Comparison of ENCODE assay signal across 10 cellular contexts in the genomic region with DNA sequence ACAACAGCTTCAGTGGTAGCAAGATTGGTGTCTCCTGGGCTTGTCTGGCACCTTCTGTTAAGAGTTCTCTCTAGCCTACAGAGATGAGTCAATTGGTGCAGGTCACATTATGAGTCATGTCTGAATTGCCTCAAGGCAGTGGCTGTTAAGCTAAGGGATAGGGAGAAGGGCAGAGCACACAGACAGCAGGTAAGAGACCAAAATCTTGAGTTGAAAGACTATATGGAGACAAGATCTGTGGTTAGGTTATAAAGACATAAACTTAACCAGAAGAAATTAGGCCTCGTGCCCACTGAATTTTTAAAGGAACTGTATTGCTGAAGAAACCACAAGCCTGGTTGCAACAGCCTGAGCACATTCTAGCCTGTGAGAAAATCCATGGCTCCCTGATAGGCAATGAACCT. TPM values are rescaled to one million over a fixed set of nuclear protein-coding genes. Genes with fewer than 3 reads are reported as not detected.
DNase-seq lines count a peak whose midpoint lies in the region; ATAC-seq, FAIRE-seq and TF ChIP-seq lines count a peak whose summit lies in the region.
"Had no signal": no experiment of that assay in that cellular context is flagged by ENCODE, and none has a peak within 500 bp of the region (broad histone marks: within the 10 kb centered on the region; RNA-seq: fewer than 3 reads in every experiment).

No MANE protein-coding gene starts in this region.

- peaks cover 6% of the 10 kb centered on the region in 2 experiments for H3K4me1 ChIP-seq in trophoblast cell (ENCODE audit: control insufficient read depth in 1 of 2, insufficient read depth in 2 of 2, low read length in 2 of 2)

- no peak overlapping the region for H3K23ac ChIP-seq in trophoblast cell (ENCODE audit: low read length)

- no peak for TF ChIP-seq CTCF in WTC11 (IDR thresholded peaks at IDR 0.05)

- H3K27me3 ChIP-seq in trophoblast cell (ENCODE audit: insufficient read depth, low read length), result no peaks in the 10 kb centered on the region

- no peak overlapping the region for H3K4me3 Mint-ChIP-seq in activated naive CD4-positive, alpha-beta T cell treated with anti-CD3 and anti-CD28 coated beads, Interleukin-2, amount 10 ng/mL, durations not matched to agents 7 days and 5 days
- no peak overlapping the region for H3K4me3 Mint-ChIP-seq in WTC11

- H3K4me1 Mint-ChIP-seq in activated naive CD4-positive, alpha-beta T cell treated with anti-CD3 and anti-CD28 coated beads, Interleukin-2, amount 10 ng/mL, durations not matched to agents 7 days and 5 days, result peaks cover 25% of the 10 kb centered on the region
- peaks cover 30% of the 10 kb centered on the region for H3K4me1 Mint-ChIP-seq in WTC11

- H2BK5ac ChIP-seq in trophoblast cell (ENCODE audit: low read depth, low read length, poor library complexity), result no peak overlapping the region

- no peaks in the 10 kb centered on the region for H3K79me2 ChIP-seq in trophoblast cell (ENCODE audit: control insufficient read depth, insufficient read depth, low read length, poor library complexity)

- no peak overlapping the region for H3K27ac ChIP-seq in trophoblast cell (ENCODE audit: low read depth, low read length)

- DNase-seq in H54 (ENCODE audit: insufficient read length, low spot score) (peak; percentile 68), Kasumi-1 (lab: John Stamatoyannopoulos, UW) (peak; percentile 69 to 80), trophoblast cell (peak; percentile 87 to 88), OCI-M2 (lab: John Stamatoyannopoulos, UW; ENCODE audit: unreplicated experiment) (no peak), WTC11 (ENCODE audit: low spot score) (no peak), NCI-H774 (lab: John Stamatoyannopoulos, UW) (no peak)
- no peak for DNase-seq in activated naive CD4-positive, alpha-beta T cell treated with anti-CD3 and anti-CD28 coated beads, Interleukin-2, amount 10 ng/mL, durations not matched to agents 7 days and 5 days

- POLR2A ChIA-PET in WTC11 (lab: Charles Lee), result no interaction called here

- FAIRE-seq in H54 (lab: Jason Lieb, UNC), result peak; percentile 100
- FAIRE-seq: TTC549 had no signal

- peaks cover 70% of the 10 kb centered on the region for H3K36me3 Mint-ChIP-seq in activated naive CD4-positive, alpha-beta T cell treated with anti-CD3 and anti-CD28 coated beads, Interleukin-2, amount 10 ng/mL, durations not matched to agents 7 days and 5 days
- no peaks in the 10 kb centered on the region for H3K36me3 Mint-ChIP-seq in WTC11

- no peak overlapping the region for H3K9ac ChIP-seq in trophoblast cell (ENCODE audit: low read length)

- no peak for TF ChIP-seq POLR2A in H54 (IDR thresholded peaks at IDR 0.05; ENCODE audit: low read depth, low read length)

- CTCF ChIA-PET in activated naive CD4-positive, alpha-beta T cell treated with anti-CD3 and anti-CD28 coated beads, Interleukin-2, amount 10 ng/mL, durations not matched to agents 7 days and 5 days (lab: Charles Lee), result interaction anchor here (0.9 to 1.1 kb wide), 2 partner anchors 89 to 145 kb away, joined by 3 to 4 read pairs; no protein-coding TSS in a partner anchor
- CTCF ChIA-PET in WTC11 (lab: Charles Lee), result no interaction called here

- H3K14ac ChIP-seq in trophoblast cell (ENCODE audit: low read length), result no peak overlapping the region

- H4K91ac ChIP-seq in trophoblast cell (ENCODE audit: low read depth, low read length), result no peak overlapping the region

- no peaks in the 10 kb centered on the region for H3K27me3 Mint-ChIP-seq in activated naive CD4-positive, alpha-beta T cell treated with anti-CD3 and anti-CD28 coated beads, Interleukin-2, amount 10 ng/mL, durations not matched to agents 7 days and 5 days
- no peaks in the 10 kb centered on the region for H3K27me3 Mint-ChIP-seq in WTC11 (ENCODE audit: low read depth)

- no peak overlapping the region for H2AK5ac ChIP-seq in trophoblast cell (ENCODE audit: low read length)

- peak overlapping the region; percentile 18 for H3K4me2 ChIP-seq in trophoblast cell (ENCODE audit: low read length)

- no peak overlapping the region for H2BK12ac ChIP-seq in trophoblast cell (ENCODE audit: low read length)

- peak overlapping the region; percentile 25 for H3K27ac Mint-ChIP-seq in activated naive CD4-positive, alpha-beta T cell treated with anti-CD3 and anti-CD28 coated beads, Interleukin-2, amount 10 ng/mL, durations not matched to agents 7 days and 5 days
- no peak overlapping the region for H3K27ac Mint-ChIP-seq in WTC11

- H3K9me3 ChIP-seq in trophoblast cell (ENCODE audit: insufficient read depth, low read depth, low read length), result no peaks in the 10 kb centered on the region

- peak; percentile 99 for ATAC-seq in GM18502 (IDR thresholded peaks at IDR 0.05; ENCODE audit: poor library complexity, unreplicated experiment)
- ATAC-seq in WTC11, result no peak

- H4K8ac ChIP-seq in trophoblast cell (ENCODE audit: low read depth, low read length), result no peak overlapping the region

- no peaks in the 10 kb centered on the region for H3K9me3 Mint-ChIP-seq in activated naive CD4-positive, alpha-beta T cell treated with anti-CD3 and anti-CD28 coated beads, Interleukin-2, amount 10 ng/mL, durations not matched to agents 7 days and 5 days
- H3K9me3 Mint-ChIP-seq in WTC11, result no peaks in the 10 kb centered on the region

- no peak overlapping the region for H4K12ac ChIP-seq in trophoblast cell (ENCODE audit: low read depth, low read length)

- H3K4me3 ChIP-seq in trophoblast cell (ENCODE audit: low read depth, low read length), result no peak overlapping the region

- no peak overlapping the region for H3K18ac ChIP-seq in trophoblast cell (ENCODE audit: low read length)

- WGBS in trophoblast cell (ENCODE audit: extremely low coverage, insufficient coverage, insufficient read length), result no CpG with 5 or more reads among the region's 1 CpG

- no peak overlapping the region for H2BK120ac ChIP-seq in trophoblast cell (ENCODE audit: insufficient read depth, low read length, poor library complexity)

- no peak overlapping the region for H3K4ac ChIP-seq in trophoblast cell (ENCODE audit: low read depth, low read length)

- H2AFZ ChIP-seq in trophoblast cell (ENCODE audit: insufficient read depth, low read length, poor library complexity), result no peak overlapping the region

- no peaks in the 10 kb centered on the region for H3K36me3 ChIP-seq in trophoblast cell (ENCODE audit: control insufficient read depth in 1 of 2, insufficient read depth in 2 of 2, low read length in 2 of 2)

- H3K79me1 ChIP-seq in trophoblast cell (ENCODE audit: low read length), result no peaks in the 10 kb centered on the region

TF ChIP-seq in WTC11, 78 proteins besides CTCF, POLR2A, EP300 and RAD21 (continues in another document):
- TF ChIP-seq NFE2L1 (CRISPR knock-in tag; IDR thresholded peaks at IDR 0.05) (no peak), ZNF512 (CRISPR knock-in tag; IDR thresholded peaks at IDR 0.05; ENCODE audit: borderline replicate concordance) (no peak), NFYB (CRISPR knock-in tag; conservative IDR thresholded peaks at IDR 0.05; ENCODE audit: low read depth) (no peak), GRHL2 (CRISPR knock-in tag; IDR thresholded peaks at IDR 0.05; ENCODE audit: insufficient replicate concordance, severe bottlenecking) (no peak), ZNF263 (CRISPR knock-in tag; IDR thresholded peaks at IDR 0.05; ENCODE audit: low read depth) (no peak), FOXJ3 (CRISPR knock-in tag; IDR thresholded peaks at IDR 0.05; ENCODE audit: borderline replicate concordance) (no peak), EMX1 (CRISPR knock-in tag; IDR thresholded peaks at IDR 0.05) (no peak)
- TF ChIP-seq, protein P1, sequence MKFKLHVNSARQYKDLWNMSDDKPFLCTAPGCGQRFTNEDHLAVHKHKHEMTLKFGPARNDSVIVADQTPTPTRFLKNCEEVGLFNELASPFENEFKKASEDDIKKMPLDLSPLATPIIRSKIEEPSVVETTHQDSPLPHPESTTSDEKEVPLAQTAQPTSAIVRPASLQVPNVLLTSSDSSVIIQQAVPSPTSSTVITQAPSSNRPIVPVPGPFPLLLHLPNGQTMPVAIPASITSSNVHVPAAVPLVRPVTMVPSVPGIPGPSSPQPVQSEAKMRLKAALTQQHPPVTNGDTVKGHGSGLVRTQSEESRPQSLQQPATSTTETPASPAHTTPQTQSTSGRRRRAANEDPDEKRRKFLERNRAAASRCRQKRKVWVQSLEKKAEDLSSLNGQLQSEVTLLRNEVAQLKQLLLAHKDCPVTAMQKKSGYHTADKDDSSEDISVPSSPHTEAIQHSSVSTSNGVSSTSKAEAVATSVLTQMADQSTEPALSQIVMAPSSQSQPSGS (CRISPR knock-in tag; IDR thresholded peaks at IDR 0.05; ENCODE audit: borderline replicate concordance, low read depth), result no peak

RNA-seq across cellular contexts. Expression of gene KPNA1, which starts 19.2 kb away (rescaled TPM):
- 53.7 and 54.8 TPM in 2 replicates for polyA plus RNA-seq in trophoblast cell (2013)
- total RNA-seq in WTC11 (2021), result 53.8 to 58.8 TPM (median 58.2 TPM) in 3 replicates

RNA-seq across cellular contexts. Expression of gene PARP9, which starts 30.2 kb away (rescaled TPM):
- polyA plus RNA-seq in trophoblast cell (2013), result 1.2 TPM in 2 replicates
- 1.8 to 2.1 TPM (median 1.9 TPM) in 3 replicates for total RNA-seq in WTC11 (2021)
- polyA plus RNA-seq: neural cell had no signal

RNA-seq across cellular contexts. Expression of gene DTX3L, which starts 30.2 kb away (rescaled TPM):
- 2.6 and 2.8 TPM in 2 replicates for polyA plus RNA-seq in trophoblast cell (2013)
- total RNA-seq in WTC11 (2021), result 4.4 to 4.9 TPM (median 4.6 TPM) in 3 replicates
- polyA plus RNA-seq: neural cell had no signal

RNA-seq across cellular contexts. Expression of gene PARP15, which starts 43.5 kb away (rescaled TPM):
- polyA plus RNA-seq in trophoblast cell (2013), result 0.01 TPM in 1 of 2 replicates, not detected in the other
- total RNA-seq in WTC11 (2021), result 0.15 to 0.39 TPM (median 0.37 TPM) in 3 replicates
- polyA plus RNA-seq: neural cell had no signal

Comparison
In these comparisons a context has a peak if more than half of its experiments do, and no peak if none do; other contexts are left out.
1. DNase-seq: peak in H54 (single experiment), Kasumi-1 (2 of 2) and trophoblast cell (2 of 2); none in activated naive CD4-positive, alpha-beta T cell treated with anti-CD3 and anti-CD28 coated beads, Interleukin-2, amount 10 ng/mL, durations not matched to agents 7 days and 5 days (single experiment), OCI-M2 (single experiment), WTC11 (single experiment) and NCI-H774 (single experiment).